Comparison of ENCODE assay signal across 7 cellular contexts in genomic region chr2:111930875-111931274, GRCh38. TPM values are rescaled to one million over a fixed set of nuclear protein-coding genes. Genes with fewer than 3 reads are reported as not detected.
DNase-seq lines count a peak whose midpoint lies in the region; ATAC-seq and TF ChIP-seq lines count a peak whose summit lies in the region.

No MANE protein-coding gene starts in this region.

- no peaks in the 10 kb centered on the region for H3K36me3 ChIP-seq in mucosa of descending colon (ENCODE audit: low read depth)

- no peak overlapping the region for H3K4me3 ChIP-seq in mucosa of descending colon

- in situ Hi-C loops in KBM-7 (cut with MboI; ENCODE audit: low pct_unique_long_range_greater_than_20kb, low sequenced_read_pairs) = no loop called here

- ATAC-seq in mucosa of descending colon = peak; percentile 47

- no peaks in the 10 kb centered on the region for H3K9me3 ChIP-seq in mucosa of descending colon

- DNase-seq in GM04504 (ENCODE audit: low read depth) = peak; percentile 32
- peak; percentile 10 for DNase-seq in NCI-H226
- DNase-seq in caudate nucleus (lab: John Stamatoyannopoulos, UW) = peak in 3 of 61 donors; percentile 20 to 25 (median 23)
- DNase-seq in mucosa of descending colon = no peak
- DNase-seq in NCI-H2171 treated with DMSO at 0.1 percent for 48 hours (lab: John Stamatoyannopoulos, UW) = no peak
- DNase-seq in NCI-H1092 (lab: John Stamatoyannopoulos, UW) = no peak
- DNase-seq in KBM-7 = no peak

- H3K27ac ChIP-seq in caudate nucleus (ENCODE audit: low read depth, low read length) = peak overlapping the region; percentile 70

- intact Hi-C loops in mucosa of descending colon (cut with DNase I, micrococcal nuclease) = no loop called here

- TF ChIP-seq CTCF in mucosa of descending colon (IDR thresholded peaks at IDR 0.05) = no peak

- H3K4me1 ChIP-seq in mucosa of descending colon (ENCODE audit: low read depth) = no peaks in the 10 kb centered on the region

RNA-seq across cellular contexts. Expression of gene MERTK, which starts 32.5 kb away (rescaled TPM):
- 10 to 100 TPM in 2 of 3 donors, 1 to 10 TPM in 1; 9.3 to 17.2 (median 13.7) TPM for total RNA-seq in mucosa of descending colon

RNA-seq across cellular contexts. Expression of gene ANAPC1, which starts 46.9 kb away (rescaled TPM):
- 10 to 100 TPM; 29.4 to 40.9 (median 34.6) TPM for total RNA-seq in mucosa of descending colon

Comparison
In these comparisons a context has a peak if more than half of its experiments do, and no peak if none do; other contexts are left out.
1. DNase-seq: peak in GM04504 (single experiment) and NCI-H226 (single experiment); none in mucosa of descending colon (0 of 3), NCI-H2171 treated with DMSO at 0.1 percent for 48 hours (single experiment), NCI-H1092 (single experiment) and KBM-7 (single experiment).